ENCODE assay signal across 19 cellular contexts in genomic region chr12:94073441-94074051, GRCh38.
DNase-seq lines count a peak whose midpoint lies in the region; ATAC-seq and TF ChIP-seq lines count a peak whose summit lies in the region.
"Had no signal": no experiment of that assay in that cellular context is flagged by ENCODE, and none has a peak within 500 bp of the region (broad histone marks: within the 10 kb centered on the region; RNA-seq: fewer than 3 reads in every experiment).

No MANE protein-coding gene starts in this region.

- H3K4me3 ChIP-seq in right atrium auricular region (no peak overlapping the region), suprapubic skin (no peak overlapping the region)
- H3K4me3 ChIP-seq: skin epidermis had no signal

- H3K9me3 Mint-ChIP-seq in stimulated activated memory B cell treated with anti-CD40 and anti-IgM and Interleukin-4, amounts not matched to agents 10 μg/mL and 1 μg/mL and 100 μg/mL, for 72 hours, result no peaks in the 10 kb centered on the region

- H3K9me3 ChIP-seq in right atrium auricular region (peaks cover 0 to 3% of the 10 kb centered on the region in 2 donors), suprapubic skin (no peaks in the 10 kb centered on the region)

- H3K27me3 ChIP-seq in right atrium auricular region, result no peaks in the 10 kb centered on the region
- H3K27me3 ChIP-seq in suprapubic skin, result no peaks in the 10 kb centered on the region

- peaks cover 11% of the 10 kb centered on the region for H3K27me3 Mint-ChIP-seq in stimulated activated memory B cell treated with anti-CD40 and anti-IgM and Interleukin-4, amounts not matched to agents 10 μg/mL and 1 μg/mL and 100 μg/mL, for 72 hours

- H3K36me3 Mint-ChIP-seq in stimulated activated memory B cell treated with anti-CD40 and anti-IgM and Interleukin-4, amounts not matched to agents 10 μg/mL and 1 μg/mL and 100 μg/mL, for 72 hours, result peaks cover 6% of the 10 kb centered on the region
- H3K36me3 Mint-ChIP-seq: activated naive CD8-positive, alpha-beta T cell treated with anti-CD3 and anti-CD28 coated beads, Interleukin-2, amount 10 ng/mL, durations not matched to agents 7 days and 5 days had no signal

- no peak for TF ChIP-seq CTCF in right atrium auricular region (IDR thresholded peaks at IDR 0.05)
- TF ChIP-seq CTCF in suprapubic skin (IDR thresholded peaks at IDR 0.05), result no peak

- ATAC-seq in stimulated activated memory B cell treated with anti-CD40 and anti-IgM and Interleukin-4, amounts not matched to agents 10 μg/mL and 1 μg/mL and 100 μg/mL, for 72 hours, result no peak
- ATAC-seq: HCT116 had no signal

- peaks cover 0 to 17% of the 10 kb centered on the region in 2 donors for H3K4me1 ChIP-seq in right atrium auricular region
- peaks cover 28% of the 10 kb centered on the region for H3K4me1 ChIP-seq in suprapubic skin

- no peaks in the 10 kb centered on the region for H3K36me3 ChIP-seq in right atrium auricular region
- no peaks in the 10 kb centered on the region for H3K36me3 ChIP-seq in suprapubic skin

- no peak for TF ChIP-seq POLR2A in suprapubic skin (IDR thresholded peaks at IDR 0.05)

- 68% methylated on average over 9 of the region's 9 CpGs for WGBS in suprapubic skin

- H3K4me1 Mint-ChIP-seq in stimulated activated memory B cell treated with anti-CD40 and anti-IgM and Interleukin-4, amounts not matched to agents 10 μg/mL and 1 μg/mL and 100 μg/mL, for 72 hours, result no peaks in the 10 kb centered on the region
- H3K4me1 Mint-ChIP-seq: B cell had no signal

- H3K4me3 Mint-ChIP-seq in stimulated activated memory B cell treated with anti-CD40 and anti-IgM and Interleukin-4, amounts not matched to agents 10 μg/mL and 1 μg/mL and 100 μg/mL, for 72 hours, result no peak overlapping the region
- H3K4me3 Mint-ChIP-seq: activated CD4-positive, alpha-beta memory T cell treated with anti-CD3 and anti-CD28 coated beads, Interleukin-2, amount 10 ng/mL, durations not matched to agents 7 days and 5 days; activated naive CD8-positive, alpha-beta T cell treated with anti-CD3 and anti-CD28 coated beads, Interleukin-2, amount 10 ng/mL, durations not matched to agents 7 days and 5 days; B cell; mesothelial cell of epicardium had no signal

- H3K27ac ChIP-seq in right atrium auricular region (peak overlapping the region; percentile 68 to 84), suprapubic skin (peak overlapping the region; percentile 62)

- TF ChIP-seq EP300 in suprapubic skin (IDR thresholded peaks at IDR 0.05), result no peak

- DNase-seq in NCI-H524 treated with DMSO at 0.1 percent for 48 hours (lab: John Stamatoyannopoulos, UW) (peak; percentile 86), cerebellum (ENCODE audit: low spot score) (peak; percentile 43), right atrium auricular region (ENCODE audit: low spot score) (peak; percentile 70), suprapubic skin (ENCODE audit: low spot score in 2 of 2) (no peak), GF-D8 (lab: John Stamatoyannopoulos, UW) (no peak)
- no peak for DNase-seq in activated CD4-positive, alpha-beta T cell treated with anti-CD3 and anti-CD28 coated beads for 4 hours
- DNase-seq in activated effector memory CD4-positive, alpha-beta T cell treated with anti-CD3 and anti-CD28 coated beads, Interleukin-2, amount 50 U/mL, for 16 hours, result no peak
- DNase-seq: activated CD4-positive, alpha-beta memory T cell treated with anti-CD3 and anti-CD28 coated beads, Interleukin-2, amount 10 ng/mL, durations not matched to agents 7 days and 5 days; activated naive CD8-positive, alpha-beta T cell treated with anti-CD3 and anti-CD28 coated beads, Interleukin-2, amount 10 ng/mL, durations not matched to agents 7 days and 5 days; activated T-cell treated with anti-CD3 and anti-CD28 coated beads, Interleukin-2, amount 50 U/mL, for 48 hours; NCI-H2029 treated with DMSO at 0.1 percent for 48 hours; NCI-H748 treated with DMSO at 0.1 percent for 48 hours; stimulated activated CD4-positive, alpha-beta T cell treated with anti-CD3 and anti-CD28 coated beads, Interleukin-4, amount 100 ng/mL, for 4 hours; trophoblast cell had no signal

- H3K27ac Mint-ChIP-seq in stimulated activated memory B cell treated with anti-CD40 and anti-IgM and Interleukin-4, amounts not matched to agents 10 μg/mL and 1 μg/mL and 100 μg/mL, for 72 hours, result no peak overlapping the region
- H3K27ac Mint-ChIP-seq: activated CD4-positive, alpha-beta memory T cell treated with anti-CD3 and anti-CD28 coated beads, Interleukin-2, amount 10 ng/mL, durations not matched to agents 7 days and 5 days; activated naive CD8-positive, alpha-beta T cell treated with anti-CD3 and anti-CD28 coated beads, Interleukin-2, amount 10 ng/mL, durations not matched to agents 7 days and 5 days; B cell; mesothelial cell of epicardium had no signal

Comparison
In these comparisons a context has a peak if more than half of its experiments do, and no peak if none do; other contexts are left out.
1. DNase-seq: peak in NCI-H524 treated with DMSO at 0.1 percent for 48 hours (single experiment), cerebellum (single experiment) and right atrium auricular region (single experiment); none in suprapubic skin (0 of 2), activated CD4-positive, alpha-beta T cell treated with anti-CD3 and anti-CD28 coated beads for 4 hours (0 of 2), GF-D8 (single experiment) and activated effector memory CD4-positive, alpha-beta T cell treated with anti-CD3 and anti-CD28 coated beads, Interleukin-2, amount 50 U/mL, for 16 hours (single experiment).